ENCODE assay signal across 16 cellular contexts in genomic region chr2:60091311-60091710, GRCh38.
"Had no signal": no experiment of that assay in that cellular context is flagged by ENCODE, and none has a peak within 500 bp of the region (broad histone marks: within the 10 kb centered on the region; RNA-seq: fewer than 3 reads in every experiment).

No MANE protein-coding gene starts in this region.

- H3K27ac ChIP-seq: brain microvascular endothelial cell, foreskin keratinocyte, lower lobe of right lung, tibial artery had no signal

- H3K4me3 ChIP-seq: lower lobe of right lung, tibial artery had no signal

- H3K4me1 Mint-ChIP-seq: activated naive CD8-positive, alpha-beta T cell treated with anti-CD3 and anti-CD28 coated beads, Interleukin-2, amount 10 ng/mL, durations not matched to agents 7 days and 5 days; immature natural killer cell had no signal

- H3K27me3 ChIP-seq: brain microvascular endothelial cell, foreskin keratinocyte, tibial artery had no signal

- H3K9me3 ChIP-seq: lower lobe of right lung, tibial artery had no signal

- H3K9me3 Mint-ChIP-seq: activated naive CD8-positive, alpha-beta T cell treated with anti-CD3 and anti-CD28 coated beads, Interleukin-2, amount 10 ng/mL, durations not matched to agents 7 days and 5 days; dendritic cell treated with granulocyte-macrophage colony-stimulating factor and Interleukin-4, amounts not matched to agents 40 ng/mL and 50 ng/mL, for 4 days had no signal

- H3K4me1 ChIP-seq: foreskin keratinocyte, lower lobe of right lung, tibial artery had no signal

- H3K4me3 Mint-ChIP-seq: activated naive CD8-positive, alpha-beta T cell treated with anti-CD3 and anti-CD28 coated beads, Interleukin-2, amount 10 ng/mL, durations not matched to agents 7 days and 5 days; dendritic cell treated with granulocyte-macrophage colony-stimulating factor and Interleukin-4, amounts not matched to agents 40 ng/mL and 50 ng/mL, for 4 days; immature natural killer cell; natural killer cell had no signal

- H3K27me3 Mint-ChIP-seq: dendritic cell treated with granulocyte-macrophage colony-stimulating factor and Interleukin-4, amounts not matched to agents 40 ng/mL and 50 ng/mL, for 4 days had no signal

- H3K27ac Mint-ChIP-seq: activated naive CD8-positive, alpha-beta T cell treated with anti-CD3 and anti-CD28 coated beads, Interleukin-2, amount 10 ng/mL, durations not matched to agents 7 days and 5 days; dendritic cell treated with granulocyte-macrophage colony-stimulating factor and Interleukin-4, amounts not matched to agents 40 ng/mL and 50 ng/mL, for 4 days; immature natural killer cell; natural killer cell had no signal

- H3K36me3 Mint-ChIP-seq: activated naive CD8-positive, alpha-beta T cell treated with anti-CD3 and anti-CD28 coated beads, Interleukin-2, amount 10 ng/mL, durations not matched to agents 7 days and 5 days; immature natural killer cell; natural killer cell had no signal

- ATAC-seq: foreskin keratinocyte, lower lobe of right lung, natural killer cell had no signal

- DNase-seq: activated CD4-positive, CD25-positive, alpha-beta regulatory T cell; activated naive CD4-positive, alpha-beta T cell; activated naive CD8-positive, alpha-beta T cell treated with anti-CD3 and anti-CD28 coated beads, Interleukin-2, amount 10 ng/mL, durations not matched to agents 7 days and 5 days; brain microvascular endothelial cell; effector memory CD4-positive, alpha-beta T cell; immature natural killer cell; lower lobe of right lung; natural killer cell; posterior cingulate gyrus; stimulated activated CD4-positive, alpha-beta T cell treated with anti-CD3 and anti-CD28 coated beads, Interleukin-15, amount 100 ng/mL, for 24 hours; stimulated activated CD4-positive, alpha-beta T cell treated with anti-CD3 and anti-CD28 coated beads, Interleukin-4, amount 100 ng/mL, for 24 hours; stimulated activated naive CD4-positive, alpha-beta T cell; T-helper 2 cell; tibial artery had no signal

- H3K36me3 ChIP-seq: brain microvascular endothelial cell, lower lobe of right lung, tibial artery had no signal
